27 cellular contexts compared by ENCODE assay signal in genomic region chr1:214615111-214615510, GRCh38. TPM values are rescaled to one million over a fixed set of nuclear protein-coding genes. Genes with fewer than 3 reads are reported as not detected.
DNase-seq lines count a peak whose midpoint lies in the region; FAIRE-seq and TF ChIP-seq lines count a peak whose summit lies in the region.
"Had no signal": no experiment of that assay in that cellular context is flagged by ENCODE, and none has a peak within 500 bp of the region (broad histone marks: within the 10 kb centered on the region; RNA-seq: fewer than 3 reads in every experiment).

No MANE protein-coding gene starts in this region.

- FAIRE-seq in bronchial epithelial cell (lab: Jason Lieb, UNC), result no peak

- H3K9me3 Mint-ChIP-seq in osteocyte (ENCODE audit: unreplicated experiment), result peaks cover 8% of the 10 kb centered on the region
- H3K9me3 Mint-ChIP-seq: immature natural killer cell, natural killer cell, T-cell had no signal

- no peaks in the 10 kb centered on the region for H3K27me3 Mint-ChIP-seq in osteocyte (ENCODE audit: unreplicated experiment)
- H3K27me3 Mint-ChIP-seq: T-cell had no signal

- peaks cover 3% of the 10 kb centered on the region for H3K36me3 Mint-ChIP-seq in osteocyte (ENCODE audit: unreplicated experiment)
- H3K36me3 Mint-ChIP-seq: natural killer cell, T-cell had no signal

- no peak overlapping the region for H3K4me3 Mint-ChIP-seq in osteocyte (ENCODE audit: unreplicated experiment)
- H3K4me3 Mint-ChIP-seq: immature natural killer cell, natural killer cell, T-cell had no signal

- no peaks in the 10 kb centered on the region for H3K27me3 ChIP-seq in bronchial epithelial cell (ENCODE audit: control insufficient read depth, insufficient read depth, low read length)
- H3K27me3 ChIP-seq: BLaER1, brain microvascular endothelial cell, colonic mucosa, hepatocyte, right lobe of liver, transverse colon had no signal

- H3K27ac Mint-ChIP-seq in osteocyte (ENCODE audit: unreplicated experiment), result peak overlapping the region; percentile 57
- H3K27ac Mint-ChIP-seq: immature natural killer cell, natural killer cell, T-cell had no signal

- peaks cover 22% of the 10 kb centered on the region for H3K4me1 Mint-ChIP-seq in osteocyte (ENCODE audit: unreplicated experiment)

- DNase-seq in EL (peak; percentile 51), NCI-H226 (peak; percentile 6), bronchial epithelial cell (ENCODE audit: low read depth) (peak; percentile 76), osteocyte (ENCODE audit: extremely low spot score, unreplicated experiment) (no peak), epidermal melanocyte (ENCODE audit: insufficient read length, low spot score) (no peak)
- no peak for DNase-seq in stimulated activated CD8-positive, alpha-beta memory T cell treated with anti-CD3 and anti-CD28 coated beads, Interleukin-4, amount 100 ng/mL, for 48 hours
- no peak for DNase-seq in activated CD8-positive, alpha-beta memory T cell treated with anti-CD3 and anti-CD28 coated beads, Interleukin-2, amount 50 U/mL, for 48 hours
- DNase-seq: activated CD4-positive, alpha-beta T cell treated with anti-CD3 and anti-CD28 coated beads for 4 hours; brain microvascular endothelial cell; colonic mucosa; H7; immature natural killer cell; KG1; left ventricle myocardium inferior; midbrain; natural killer cell; NCI-H1930; NCI-H774; OCI-M1; posterior cingulate gyrus; right lobe of liver; SHP77 treated with DMSO at 0.1 percent for 48 hours; stimulated activated CD4-positive, alpha-beta T cell treated with anti-CD3 and anti-CD28 coated beads, Interleukin-15, amount 100 ng/mL, for 24 hours; T-cell; transverse colon had no signal

- TF ChIP-seq CTCF in bronchial epithelial cell (IDR thresholded peaks at IDR 0.05; ENCODE audit: insufficient read depth, low read length, severe bottlenecking) (no peak), osteocyte (IDR thresholded peaks at IDR 0.05) (no peak)

- no peak overlapping the region for H3K4me3 ChIP-seq in bronchial epithelial cell (ENCODE audit: low read depth, low read length)
- H3K4me3 ChIP-seq: BLaER1, colonic mucosa, hepatocyte, left ventricle myocardium inferior, right lobe of liver, transverse colon had no signal

- no peaks in the 10 kb centered on the region for H3K36me3 ChIP-seq in bronchial epithelial cell (ENCODE audit: control insufficient read depth, insufficient read depth, low read length)
- H3K36me3 ChIP-seq: brain microvascular endothelial cell, colonic mucosa, left ventricle myocardium inferior, right lobe of liver, transverse colon had no signal

RNA-seq across cellular contexts. Expression of gene CENPF, which starts 12.1 kb away (rescaled TPM):
- total RNA-seq in bronchial epithelial cell (0.53 and 1.7 TPM in 2 replicates), osteocyte (21.5 and 26.5 TPM in 2 replicates)

Comparison
In these comparisons a context has a peak if more than half of its experiments do, and no peak if none do; other contexts are left out.
1. DNase-seq: peak in EL (single experiment), NCI-H226 (single experiment) and bronchial epithelial cell (single experiment); none in osteocyte (single experiment), stimulated activated CD8-positive, alpha-beta memory T cell treated with anti-CD3 and anti-CD28 coated beads, Interleukin-4, amount 100 ng/mL, for 48 hours (single experiment), activated CD8-positive, alpha-beta memory T cell treated with anti-CD3 and anti-CD28 coated beads, Interleukin-2, amount 50 U/mL, for 48 hours (single experiment) and epidermal melanocyte (single experiment).